15 cellular contexts compared by ENCODE assay signal in genomic region chr1:239717097-239718051, GRCh38.
DNase-seq lines count a peak whose midpoint lies in the region; ATAC-seq and TF ChIP-seq lines count a peak whose summit lies in the region.
"Had no signal": no experiment of that assay in that cellular context is flagged by ENCODE, and none has a peak within 500 bp of the region (broad histone marks: within the 10 kb centered on the region; RNA-seq: fewer than 3 reads in every experiment).

No MANE protein-coding gene starts in this region.

- H4K20me1 ChIP-seq in Karpas-422 (ENCODE audit: insufficient read depth, low read depth, low read length) = no peaks in the 10 kb centered on the region

- H3K4me3 ChIP-seq in CD8-positive, alpha-beta memory T cell (ENCODE audit: low read length) = peak overlapping the region; percentile 83
- H3K4me3 ChIP-seq in LNCaP clone FGC (ENCODE audit: low read depth, low read length) (no peak overlapping the region), Karpas-422 (ENCODE audit: low read length) (no peak overlapping the region)
- H3K4me3 ChIP-seq: cardiac muscle cell, SJCRH30 had no signal

- H3K27me3 ChIP-seq in CD8-positive, alpha-beta memory T cell (ENCODE audit: insufficient read depth, low read length, poor library complexity, severe bottlenecking) = no peaks in the 10 kb centered on the region
- H3K27me3 ChIP-seq in Karpas-422 (ENCODE audit: low read length) = no peaks in the 10 kb centered on the region
- H3K27me3 ChIP-seq: cardiac muscle cell, SJCRH30 had no signal

- POLR2A ChIA-PET in CD8-positive, alpha-beta memory T cell (lab: Charles Lee) = no interaction called here
- POLR2A ChIA-PET in activated CD4-positive, alpha-beta memory T cell treated with anti-CD3 and anti-CD28 coated beads for 36 hours (lab: Charles Lee) = interaction anchor here (1.4 to 3.1 kb wide), 4 partner anchors 8 to 100 kb away, joined by 4 to 19 read pairs (median 10); no protein-coding TSS in a partner anchor
- POLR2A ChIA-PET in HEK293T (lab: Yijun Ruan, JAX) = no interaction called here

- peaks cover 2 to 12% (median 4%) of the 10 kb centered on the region in 3 donors for H3K36me3 Mint-ChIP-seq in CD8-positive, alpha-beta memory T cell
- peaks cover 11% of the 10 kb centered on the region for H3K36me3 Mint-ChIP-seq in activated CD4-positive, alpha-beta memory T cell treated with anti-CD3 and anti-CD28 coated beads for 36 hours
- H3K36me3 Mint-ChIP-seq: CD14-positive monocyte had no signal

- CTCF ChIA-PET in CD8-positive, alpha-beta memory T cell (lab: Charles Lee) = no interaction called here
- CTCF ChIA-PET in activated CD4-positive, alpha-beta memory T cell treated with anti-CD3 and anti-CD28 coated beads for 36 hours (lab: Charles Lee) = interaction anchor here (0.7 to 4.7 kb wide), 5 partner anchors 8 to 180 kb away, joined by 3 to 18 read pairs (median 4); no protein-coding TSS in a partner anchor
- CTCF ChIA-PET in HEK293T (lab: Yijun Ruan, JAX) = interaction anchor here (0.8 kb wide), 1 partner anchor 101 kb away, joined by 3 read pairs; no protein-coding TSS in a partner anchor

- no peak overlapping the region for H3K27ac ChIP-seq in CD8-positive, alpha-beta memory T cell (ENCODE audit: low read depth, low read length)
- H3K27ac ChIP-seq in Karpas-422 (ENCODE audit: low read length) = no peak overlapping the region
- H3K27ac ChIP-seq: cardiac muscle cell, SJCRH30 had no signal

- H3K79me2 ChIP-seq in Karpas-422 (ENCODE audit: low read length) = no peaks in the 10 kb centered on the region

- H3K4me1 ChIP-seq in CD8-positive, alpha-beta memory T cell (ENCODE audit: insufficient read depth, low read length) = peaks cover 41% of the 10 kb centered on the region
- no peaks in the 10 kb centered on the region for H3K4me1 ChIP-seq in Karpas-422 (ENCODE audit: low read length)

- H3K9me3 ChIP-seq in CD8-positive, alpha-beta memory T cell (ENCODE audit: low read length) = no peaks in the 10 kb centered on the region
- peaks cover 9% of the 10 kb centered on the region for H3K9me3 ChIP-seq in Karpas-422 (ENCODE audit: low read length)
- H3K9me3 ChIP-seq: SJCRH30 had no signal

- H3K27me3 Mint-ChIP-seq in CD8-positive, alpha-beta memory T cell = no peaks in the 10 kb centered on the region
- H3K27me3 Mint-ChIP-seq in activated CD4-positive, alpha-beta memory T cell treated with anti-CD3 and anti-CD28 coated beads for 36 hours = no peaks in the 10 kb centered on the region
- H3K27me3 Mint-ChIP-seq: stimulated activated naive B cell treated with anti-CD40 and anti-IgM and Interleukin-4, amounts not matched to agents 10 μg/mL and 1 μg/mL and 100 μg/mL, for 72 hours had no signal

- ATAC-seq in HG03457 (IDR thresholded peaks at IDR 0.05; ENCODE audit: unreplicated experiment) (no peak), HG02759 (IDR thresholded peaks at IDR 0.05; ENCODE audit: unreplicated experiment) (no peak)
- ATAC-seq: stimulated activated naive B cell treated with anti-CD40 and anti-IgM and Interleukin-4, amounts not matched to agents 10 μg/mL and 1 μg/mL and 100 μg/mL, for 72 hours had no signal

- peaks cover 19 to 45% (median 19%) of the 10 kb centered on the region in 3 donors for H3K4me1 Mint-ChIP-seq in CD8-positive, alpha-beta memory T cell
- peaks cover 32% of the 10 kb centered on the region for H3K4me1 Mint-ChIP-seq in activated CD4-positive, alpha-beta memory T cell treated with anti-CD3 and anti-CD28 coated beads for 36 hours (ENCODE audit: low read depth)

- H3K27ac Mint-ChIP-seq in CD8-positive, alpha-beta memory T cell = peak overlapping the region; percentile 6 to 97 (median 92)
- H3K27ac Mint-ChIP-seq in activated CD4-positive, alpha-beta memory T cell treated with anti-CD3 and anti-CD28 coated beads for 36 hours = peak overlapping the region; percentile 98
- H3K27ac Mint-ChIP-seq: stimulated activated naive B cell treated with anti-CD40 and anti-IgM and Interleukin-4, amounts not matched to agents 10 μg/mL and 1 μg/mL and 100 μg/mL, for 72 hours had no signal

- no peaks in the 10 kb centered on the region for H3K9me2 ChIP-seq in Karpas-422 (replicated peaks; ENCODE audit: insufficient read depth, low read length)

- no peak for DNase-seq in CD8-positive, alpha-beta memory T cell
- DNase-seq in LNCaP clone FGC (ENCODE audit: low read depth) (peak; percentile 71), iris pigment epithelial cell (ENCODE audit: low read depth) (peak; percentile 5), HEK293T (ENCODE audit: extremely low spot score) (no peak), Karpas-422 (no peak)
- no peak for DNase-seq in activated CD4-positive, alpha-beta memory T cell treated with anti-CD3 and anti-CD28 coated beads for 36 hours
- DNase-seq: IMR-90; NCI-H1694 treated with DMSO at 0.1 percent for 48 hours; retina; SJCRH30; stimulated activated naive B cell treated with anti-CD40 and anti-IgM and Interleukin-4, amounts not matched to agents 10 μg/mL and 1 μg/mL and 100 μg/mL, for 72 hours had no signal

- no peak overlapping the region for H3K4me2 ChIP-seq in Karpas-422 (ENCODE audit: low read depth, low read length, poor library complexity, severe bottlenecking)

- no peak overlapping the region for H2AFZ ChIP-seq in Karpas-422 (ENCODE audit: low read length)

- TF ChIP-seq CTCF in LNCaP clone FGC (IDR thresholded peaks at IDR 0.05; ENCODE audit: control insufficient read depth, extremely low read depth, insufficient read depth) = no peak

- peaks cover 0 to 2% (median 0%) of the 10 kb centered on the region in 5 donors for H3K9me3 Mint-ChIP-seq in CD8-positive, alpha-beta memory T cell
- H3K9me3 Mint-ChIP-seq in activated CD4-positive, alpha-beta memory T cell treated with anti-CD3 and anti-CD28 coated beads for 36 hours = no peaks in the 10 kb centered on the region
- H3K9me3 Mint-ChIP-seq: CD14-positive monocyte; stimulated activated naive B cell treated with anti-CD40 and anti-IgM and Interleukin-4, amounts not matched to agents 10 μg/mL and 1 μg/mL and 100 μg/mL, for 72 hours had no signal

- peak overlapping the region; percentile 92 to 97 (median 96) for H3K4me3 Mint-ChIP-seq in CD8-positive, alpha-beta memory T cell
- H3K4me3 Mint-ChIP-seq in activated CD4-positive, alpha-beta memory T cell treated with anti-CD3 and anti-CD28 coated beads for 36 hours = peak overlapping the region; percentile 88
- H3K4me3 Mint-ChIP-seq: CD14-positive monocyte; stimulated activated naive B cell treated with anti-CD40 and anti-IgM and Interleukin-4, amounts not matched to agents 10 μg/mL and 1 μg/mL and 100 μg/mL, for 72 hours had no signal

- no peaks in the 10 kb centered on the region for H3K36me3 ChIP-seq in CD8-positive, alpha-beta memory T cell (ENCODE audit: insufficient read depth, low read length)
- H3K36me3 ChIP-seq in Karpas-422 (ENCODE audit: insufficient read depth, low read length) = no peaks in the 10 kb centered on the region
- H3K36me3 ChIP-seq: cardiac muscle cell, SJCRH30 had no signal

- no peak overlapping the region for H3K9ac ChIP-seq in Karpas-422 (ENCODE audit: low read length)

- intact Hi-C loops in activated CD4-positive, alpha-beta memory T cell treated with anti-CD3 and anti-CD28 coated beads for 36 hours (cut with micrococcal nuclease) = loop anchor here (1.0 to 10.0 kb wide), 4 partner anchors 8 to 180 kb away; no protein-coding TSS in a partner anchor

TF ChIP-seq in HEK293T, 16 proteins besides CTCF, POLR2A, EP300 and RAD21:
- no peak for TF ChIP-seq ARNT (IDR thresholded peaks at IDR 0.05)
- TF ChIP-seq PKNOX1 (IDR thresholded peaks at IDR 0.05) = no peak
- TF ChIP-seq L3MBTL2 (conservative IDR thresholded peaks at IDR 0.05) = no peak
- TF ChIP-seq HDGF (IDR thresholded peaks at IDR 0.05; ENCODE audit: borderline replicate concordance) = no peak
- TF ChIP-seq SUZ12 (IDR thresholded peaks at IDR 0.05) = no peak
- no peak for TF ChIP-seq FOXM1 (IDR thresholded peaks at IDR 0.05; ENCODE audit: borderline replicate concordance)
- TF ChIP-seq FOXK2 (IDR thresholded peaks at IDR 0.05) = no peak
- TF ChIP-seq ELF4 (IDR thresholded peaks at IDR 0.05) = no peak
- no peak for TF ChIP-seq NFRKB (IDR thresholded peaks at IDR 0.05)
- TF ChIP-seq SP1 (IDR thresholded peaks at IDR 0.05) = no peak
- no peak for TF ChIP-seq TARDBP (IDR thresholded peaks at IDR 0.05)
- TF ChIP-seq CTBP1 (IDR thresholded peaks at IDR 0.05; ENCODE audit: borderline replicate concordance) = no peak
- TF ChIP-seq FOXA1 (IDR thresholded peaks at IDR 0.05) = no peak
- no peak for TF ChIP-seq BHLHE40 (IDR thresholded peaks at IDR 0.05; ENCODE audit: borderline replicate concordance)
- TF ChIP-seq LEF1 (IDR thresholded peaks at IDR 0.05; ENCODE audit: borderline replicate concordance) = no peak
- TF ChIP-seq ZNF384 (IDR thresholded peaks at IDR 0.05) = no peak
TF ChIP-seq in HEK293T: peak in this region for 0.

Comparison
In these comparisons a context has a peak if more than half of its experiments do, and no peak if none do; other contexts are left out.
1. DNase-seq: peak in LNCaP clone FGC (single experiment) and iris pigment epithelial cell (single experiment); none in CD8-positive, alpha-beta memory T cell (0 of 5), activated CD4-positive, alpha-beta memory T cell treated with anti-CD3 and anti-CD28 coated beads for 36 hours (single experiment), HEK293T (single experiment) and Karpas-422 (single experiment).